Comparison of ENCODE assay signal across 1 cellular context in genomic region chr1:44802306-44803061, GRCh38.
TF ChIP-seq lines count a peak whose summit lies in the region.

No MANE protein-coding gene starts in this region.

TF ChIP-seq in SK-N-SH, 30 proteins besides CTCF, POLR2A, EP300 and RAD21 (continued from another document):
- TF ChIP-seq, protein P1, sequence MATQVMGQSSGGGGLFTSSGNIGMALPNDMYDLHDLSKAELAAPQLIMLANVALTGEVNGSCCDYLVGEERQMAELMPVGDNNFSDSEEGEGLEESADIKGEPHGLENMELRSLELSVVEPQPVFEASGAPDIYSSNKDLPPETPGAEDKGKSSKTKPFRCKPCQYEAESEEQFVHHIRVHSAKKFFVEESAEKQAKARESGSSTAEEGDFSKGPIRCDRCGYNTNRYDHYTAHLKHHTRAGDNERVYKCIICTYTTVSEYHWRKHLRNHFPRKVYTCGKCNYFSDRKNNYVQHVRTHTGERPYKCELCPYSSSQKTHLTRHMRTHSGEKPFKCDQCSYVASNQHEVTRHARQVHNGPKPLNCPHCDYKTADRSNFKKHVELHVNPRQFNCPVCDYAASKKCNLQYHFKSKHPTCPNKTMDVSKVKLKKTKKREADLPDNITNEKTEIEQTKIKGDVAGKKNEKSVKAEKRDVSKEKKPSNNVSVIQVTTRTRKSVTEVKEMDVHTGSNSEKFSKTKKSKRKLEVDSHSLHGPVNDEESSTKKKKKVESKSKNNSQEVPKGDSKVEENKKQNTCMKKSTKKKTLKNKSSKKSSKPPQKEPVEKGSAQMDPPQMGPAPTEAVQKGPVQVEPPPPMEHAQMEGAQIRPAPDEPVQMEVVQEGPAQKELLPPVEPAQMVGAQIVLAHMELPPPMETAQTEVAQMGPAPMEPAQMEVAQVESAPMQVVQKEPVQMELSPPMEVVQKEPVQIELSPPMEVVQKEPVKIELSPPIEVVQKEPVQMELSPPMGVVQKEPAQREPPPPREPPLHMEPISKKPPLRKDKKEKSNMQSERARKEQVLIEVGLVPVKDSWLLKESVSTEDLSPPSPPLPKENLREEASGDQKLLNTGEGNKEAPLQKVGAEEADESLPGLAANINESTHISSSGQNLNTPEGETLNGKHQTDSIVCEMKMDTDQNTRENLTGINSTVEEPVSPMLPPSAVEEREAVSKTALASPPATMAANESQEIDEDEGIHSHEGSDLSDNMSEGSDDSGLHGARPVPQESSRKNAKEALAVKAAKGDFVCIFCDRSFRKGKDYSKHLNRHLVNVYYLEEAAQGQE (IDR thresholded peaks at IDR 0.05; ENCODE audit: low read depth, low read length), result no peak
- TF ChIP-seq NFIC (IDR thresholded peaks at IDR 0.05; ENCODE audit: borderline replicate concordance) (no peak), FOXM1 (IDR thresholded peaks at IDR 0.05; ENCODE audit: low read depth) (no peak), USF2 (IDR thresholded peaks at IDR 0.05; ENCODE audit: borderline replicate concordance, low read depth, low read length) (no peak), MXI1 (IDR thresholded peaks at IDR 0.05; ENCODE audit: low read depth, low read length) (no peak), ZBTB33 (IDR thresholded peaks at IDR 0.05; ENCODE audit: borderline replicate concordance, low read depth) (no peak), SIN3A (IDR thresholded peaks at IDR 0.05; ENCODE audit: borderline replicate concordance, low read depth, low read length) (no peak), GATA2 (CRISPR knock-in tag; IDR thresholded peaks at IDR 0.05) (no peak), EZH2phosphoT487 (IDR thresholded peaks at IDR 0.05; ENCODE audit: borderline replicate concordance, low read depth) (no peak), TAF1 (IDR thresholded peaks at IDR 0.05; ENCODE audit: borderline replicate concordance, low read depth, low read length) (no peak)
